In the genomic region with DNA sequence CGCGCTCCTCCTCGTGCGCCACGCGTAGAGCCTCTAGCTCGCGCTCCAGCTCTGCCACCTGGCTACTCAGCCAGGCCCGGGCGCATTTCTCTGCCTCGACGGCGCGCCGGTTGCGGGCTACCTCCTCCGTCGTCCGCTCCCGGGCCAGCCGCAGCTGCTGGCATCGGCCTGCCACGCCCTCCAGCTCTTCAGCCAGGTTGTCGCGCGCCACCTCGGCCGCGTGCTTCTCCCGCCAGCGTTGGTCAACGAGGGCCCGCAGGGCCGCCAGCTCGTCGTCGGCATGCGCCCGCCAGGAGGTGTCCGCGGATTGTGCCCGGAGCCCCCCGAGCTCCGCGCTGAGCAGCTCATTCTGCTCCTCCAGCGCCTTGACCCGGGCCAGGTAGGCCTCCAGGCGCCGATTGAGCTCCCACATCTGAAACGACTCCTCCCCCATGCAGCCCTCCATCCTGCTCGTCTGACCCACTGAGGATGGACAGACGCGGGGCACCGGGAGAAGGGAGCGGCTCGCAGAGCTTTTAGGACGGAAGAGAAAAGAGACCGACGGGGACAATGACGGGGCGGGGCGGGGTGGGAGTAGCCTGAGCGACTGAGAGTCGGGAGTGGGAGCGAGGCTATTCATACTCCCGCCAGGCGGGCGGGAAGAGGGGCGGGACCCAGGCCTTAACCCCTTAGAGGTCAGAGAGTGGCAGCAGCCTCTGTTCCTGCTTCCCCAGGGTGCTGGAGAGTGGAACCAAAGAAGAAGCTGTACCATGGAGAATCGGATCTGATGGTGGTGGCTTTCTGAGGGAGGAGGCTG, we compare ENCODE assay signal across 8 cellular contexts. TPM values are rescaled to one million over a fixed set of nuclear protein-coding genes. Genes with fewer than 3 reads are reported as not detected.
DNase-seq lines count a peak whose midpoint lies in the region; ATAC-seq, FAIRE-seq and TF ChIP-seq lines count a peak whose summit lies in the region.

A gene with protein sequence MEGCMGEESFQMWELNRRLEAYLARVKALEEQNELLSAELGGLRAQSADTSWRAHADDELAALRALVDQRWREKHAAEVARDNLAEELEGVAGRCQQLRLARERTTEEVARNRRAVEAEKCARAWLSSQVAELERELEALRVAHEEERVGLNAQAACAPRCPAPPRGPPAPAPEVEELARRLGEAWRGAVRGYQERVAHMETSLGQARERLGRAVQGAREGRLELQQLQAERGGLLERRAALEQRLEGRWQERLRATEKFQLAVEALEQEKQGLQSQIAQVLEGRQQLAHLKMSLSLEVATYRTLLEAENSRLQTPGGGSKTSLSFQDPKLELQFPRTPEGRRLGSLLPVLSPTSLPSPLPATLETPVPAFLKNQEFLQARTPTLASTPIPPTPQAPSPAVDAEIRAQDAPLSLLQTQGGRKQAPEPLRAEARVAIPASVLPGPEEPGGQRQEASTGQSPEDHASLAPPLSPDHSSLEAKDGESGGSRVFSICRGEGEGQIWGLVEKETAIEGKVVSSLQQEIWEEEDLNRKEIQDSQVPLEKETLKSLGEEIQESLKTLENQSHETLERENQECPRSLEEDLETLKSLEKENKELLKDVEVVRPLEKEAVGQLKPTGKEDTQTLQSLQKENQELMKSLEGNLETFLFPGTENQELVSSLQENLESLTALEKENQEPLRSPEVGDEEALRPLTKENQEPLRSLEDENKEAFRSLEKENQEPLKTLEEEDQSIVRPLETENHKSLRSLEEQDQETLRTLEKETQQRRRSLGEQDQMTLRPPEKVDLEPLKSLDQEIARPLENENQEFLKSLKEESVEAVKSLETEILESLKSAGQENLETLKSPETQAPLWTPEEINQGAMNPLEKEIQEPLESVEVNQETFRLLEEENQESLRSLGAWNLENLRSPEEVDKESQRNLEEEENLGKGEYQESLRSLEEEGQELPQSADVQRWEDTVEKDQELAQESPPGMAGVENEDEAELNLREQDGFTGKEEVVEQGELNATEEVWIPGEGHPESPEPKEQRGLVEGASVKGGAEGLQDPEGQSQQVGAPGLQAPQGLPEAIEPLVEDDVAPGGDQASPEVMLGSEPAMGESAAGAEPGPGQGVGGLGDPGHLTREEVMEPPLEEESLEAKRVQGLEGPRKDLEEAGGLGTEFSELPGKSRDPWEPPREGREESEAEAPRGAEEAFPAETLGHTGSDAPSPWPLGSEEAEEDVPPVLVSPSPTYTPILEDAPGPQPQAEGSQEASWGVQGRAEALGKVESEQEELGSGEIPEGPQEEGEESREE (N-terminal part only) (minus strand): TSS at position 588 of the 796 bp plus-strand sequence. CDS start 143 bp downstream, at position 445.

- DNase-seq in NCI-H1436 (lab: John Stamatoyannopoulos, UW) (peak; percentile 52), NCI-H1436 treated with DMSO at 0.1 percent for 48 hours (lab: John Stamatoyannopoulos, UW) (no peak), SJSA1 (ENCODE audit: low read depth in 1 of 2, low spot score in 2 of 2) (peak; percentile 72 to 89), foreskin fibroblast (peak; percentile 77 to 93), HTR-8/SVneo (ENCODE audit: insufficient read length, low spot score) (no peak)

- peaks cover 2% of the 10 kb centered on the region for H3K27me3 ChIP-seq in SJSA1 (replicated peaks)
- H3K27me3 ChIP-seq in neural cell (ENCODE audit: insufficient read depth, low read depth, low read length): peaks cover 4% of the 10 kb centered on the region

- H2AFZ ChIP-seq in neural cell (ENCODE audit: low read depth, low read length): no peak within 1 kb of the TSS

- H3K4me2 ChIP-seq in neural cell (ENCODE audit: low read length): no peak within 1 kb of the TSS

- TF ChIP-seq CTCF in foreskin fibroblast (IDR thresholded peaks at IDR 0.05; ENCODE audit: low read depth, low read length): no peak
- no peak for TF ChIP-seq CTCF in neural cell (IDR thresholded peaks at IDR 0.05; ENCODE audit: poor library complexity, severe bottlenecking)

- H3K79me2 ChIP-seq in neural cell (replicated peaks; ENCODE audit: insufficient read depth, low read length): peaks cover 47% of the 10 kb centered on the region

- H3K36me3 ChIP-seq in SJSA1: peaks cover 40% of the 10 kb centered on the region
- no peaks in the 10 kb centered on the region for H3K36me3 ChIP-seq in neural cell (ENCODE audit: insufficient read depth, low read length)

- no peak for ATAC-seq in HG03196 (IDR thresholded peaks at IDR 0.05; ENCODE audit: unreplicated experiment)
- ATAC-seq in HG02678 (IDR thresholded peaks at IDR 0.05; ENCODE audit: unreplicated experiment): no peak

- TF ChIP-seq RAD21 in neural cell (conservative IDR thresholded peaks at IDR 0.05): no peak

- TF ChIP-seq EP300 in neural cell (conservative IDR thresholded peaks at IDR 0.05; ENCODE audit: poor library complexity, severe bottlenecking): no peak

- H3K27ac ChIP-seq in SJSA1 (peak within 1 kb of the TSS; percentile 57), neural cell (ENCODE audit: low read length) (peak within 1 kb of the TSS; percentile 20)

- H3K4me1 ChIP-seq in SJSA1 (replicated peaks): peaks cover 48% of the 10 kb centered on the region

- peak within 1 kb of the TSS; percentile 61 for H3K9ac ChIP-seq in neural cell (ENCODE audit: low read length)

- H3K4me3 ChIP-seq in SJSA1 (peak within 1 kb of the TSS; percentile 42), foreskin fibroblast (ENCODE audit: low read depth in 1 of 2, low read length in 2 of 2) (peak within 1 kb of the TSS; percentile 52 to 66), neural cell (ENCODE audit: low read length) (peak within 1 kb of the TSS; percentile 64)

- no peaks in the 10 kb centered on the region for H3F3A ChIP-seq in neural cell (ENCODE audit: insufficient read depth, low read length, poor library complexity, severe bottlenecking)

- H3K9me2 ChIP-seq in neural cell (ENCODE audit: insufficient read depth, low read length): no peaks in the 10 kb centered on the region

- no peak for FAIRE-seq in HTR-8/SVneo (lab: Jason Lieb, UNC)

- H3K9me3 ChIP-seq in SJSA1 (replicated peaks) (no peaks in the 10 kb centered on the region), neural cell (ENCODE audit: low read length) (no peaks in the 10 kb centered on the region)

- H4K20me1 ChIP-seq in neural cell (ENCODE audit: insufficient read depth): no peaks in the 10 kb centered on the region

TF ChIP-seq in neural cell, 6 proteins besides CTCF, POLR2A, EP300 and RAD21:
- TF ChIP-seq POLR2AphosphoS5 (IDR thresholded peaks at IDR 0.05) (peak; percentile 17), MXI1 (conservative IDR thresholded peaks at IDR 0.05; ENCODE audit: poor library complexity, severe bottlenecking) (no peak)
- TF ChIP-seq, protein P1, sequence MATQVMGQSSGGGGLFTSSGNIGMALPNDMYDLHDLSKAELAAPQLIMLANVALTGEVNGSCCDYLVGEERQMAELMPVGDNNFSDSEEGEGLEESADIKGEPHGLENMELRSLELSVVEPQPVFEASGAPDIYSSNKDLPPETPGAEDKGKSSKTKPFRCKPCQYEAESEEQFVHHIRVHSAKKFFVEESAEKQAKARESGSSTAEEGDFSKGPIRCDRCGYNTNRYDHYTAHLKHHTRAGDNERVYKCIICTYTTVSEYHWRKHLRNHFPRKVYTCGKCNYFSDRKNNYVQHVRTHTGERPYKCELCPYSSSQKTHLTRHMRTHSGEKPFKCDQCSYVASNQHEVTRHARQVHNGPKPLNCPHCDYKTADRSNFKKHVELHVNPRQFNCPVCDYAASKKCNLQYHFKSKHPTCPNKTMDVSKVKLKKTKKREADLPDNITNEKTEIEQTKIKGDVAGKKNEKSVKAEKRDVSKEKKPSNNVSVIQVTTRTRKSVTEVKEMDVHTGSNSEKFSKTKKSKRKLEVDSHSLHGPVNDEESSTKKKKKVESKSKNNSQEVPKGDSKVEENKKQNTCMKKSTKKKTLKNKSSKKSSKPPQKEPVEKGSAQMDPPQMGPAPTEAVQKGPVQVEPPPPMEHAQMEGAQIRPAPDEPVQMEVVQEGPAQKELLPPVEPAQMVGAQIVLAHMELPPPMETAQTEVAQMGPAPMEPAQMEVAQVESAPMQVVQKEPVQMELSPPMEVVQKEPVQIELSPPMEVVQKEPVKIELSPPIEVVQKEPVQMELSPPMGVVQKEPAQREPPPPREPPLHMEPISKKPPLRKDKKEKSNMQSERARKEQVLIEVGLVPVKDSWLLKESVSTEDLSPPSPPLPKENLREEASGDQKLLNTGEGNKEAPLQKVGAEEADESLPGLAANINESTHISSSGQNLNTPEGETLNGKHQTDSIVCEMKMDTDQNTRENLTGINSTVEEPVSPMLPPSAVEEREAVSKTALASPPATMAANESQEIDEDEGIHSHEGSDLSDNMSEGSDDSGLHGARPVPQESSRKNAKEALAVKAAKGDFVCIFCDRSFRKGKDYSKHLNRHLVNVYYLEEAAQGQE (IDR thresholded peaks at IDR 0.05; ENCODE audit: borderline replicate concordance): peak; percentile 37

RNA-seq across cellular contexts. Expression of the gene that starts here (rescaled TPM):
- 149 and 169 TPM in 2 replicates for total RNA-seq in SJSA1 (2014; rRNA removed; shearing (Covaris generic))
- polyA plus RNA-seq in neural cell: 9.9 and 13.7 TPM in 2 replicates
- polyA minus RNA-seq in neural cell: 26.1 and 29.6 TPM in 2 replicates

Comparison
In these comparisons a context has a peak if more than half of its experiments do, and no peak if none do; other contexts are left out.
1. DNase-seq: peak in NCI-H1436 (single experiment), SJSA1 (2 of 2) and foreskin fibroblast (2 of 2); none in NCI-H1436 treated with DMSO at 0.1 percent for 48 hours (single experiment) and HTR-8/SVneo (single experiment).
2. Peak in every context shown above with its lines, with median percentiles within 50 percentile points of each other: H3K4me3 ChIP-seq.